Comparison of ENCODE assay signal across 1 cellular context in genomic region chr11:46977940-46978595, GRCh38.
A peak's percentile ranks its signal among the peaks of the same experiment; 100 is the strongest.
TF ChIP-seq lines count a peak whose summit lies in the region.

No MANE protein-coding gene starts in this region.

TF ChIP-seq in HepG2, 621 proteins besides CTCF, POLR2A, EP300 and RAD21:
- no peak for TF ChIP-seq KDM2A (CRISPR knock-in tag; IDR thresholded peaks at IDR 0.05; ENCODE audit: borderline replicate concordance, low read depth)
- 0 out of 2 replicates have a peak, but pooled peaks have one; percentile 24 for TF ChIP-seq GATAD2A (CRISPR knock-in tag; IDR thresholded peaks at IDR 0.05)
- no peak for TF ChIP-seq SP2 (CRISPR knock-in tag; IDR thresholded peaks at IDR 0.05)
- TF ChIP-seq ZNF770 (CRISPR knock-in tag; IDR thresholded peaks at IDR 0.05): no peak
